Comparison of ENCODE assay signal across 14 cellular contexts in the genomic region with DNA sequence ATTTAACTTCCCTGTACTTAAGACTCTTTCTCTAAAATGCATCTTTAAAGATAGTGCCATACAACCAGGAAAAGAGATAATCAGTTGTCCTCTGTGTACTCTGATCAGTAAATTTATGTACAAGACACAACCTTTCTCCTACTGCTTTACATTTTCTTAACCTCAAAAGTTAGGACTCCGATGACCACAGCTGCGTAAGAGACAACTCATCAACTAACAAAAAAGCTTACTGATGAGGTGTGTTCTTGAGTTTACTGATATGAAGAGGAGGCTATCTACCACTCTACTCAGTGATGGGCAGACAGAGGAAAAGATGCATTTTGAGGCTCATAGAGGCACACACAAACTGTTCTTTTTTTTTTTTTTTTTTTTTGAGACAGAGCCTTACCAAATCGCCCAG.
DNase-seq lines count a peak whose midpoint lies in the region; ATAC-seq and TF ChIP-seq lines count a peak whose summit lies in the region.
"Had no signal": no experiment of that assay in that cellular context is flagged by ENCODE, and none has a peak within 500 bp of the region (broad histone marks: within the 10 kb centered on the region; RNA-seq: fewer than 3 reads in every experiment).

No MANE protein-coding gene starts in this region.

- H3K27ac ChIP-seq in GM23248, result no peak overlapping the region
- peak overlapping the region; percentile 28 for H3K27ac ChIP-seq in hepatocyte
- H3K27ac ChIP-seq: BLaER1 treated with 17β-estradiol and CSF1 and Interleukin-3, amounts not matched to agents 10 nM and 100 nM had no signal

- H2AFZ ChIP-seq in GM23248 (0 out of 2 replicates have a peak overlapping the region, but pooled peaks have one; percentile 12), hepatocyte (no peak overlapping the region)
- H2AFZ ChIP-seq: GM23338 had no signal

- H3K27me3 ChIP-seq in GM23248 (replicated peaks; ENCODE audit: insufficient read depth) (no peaks in the 10 kb centered on the region), hepatocyte (no peaks in the 10 kb centered on the region)
- H3K27me3 ChIP-seq: BLaER1 treated with 17β-estradiol and CSF1 and Interleukin-3, amounts not matched to agents 10 nM and 100 nM had no signal

- H3K4me3 ChIP-seq in GM23248 (no peak overlapping the region), hepatocyte (no peak overlapping the region)
- H3K4me3 ChIP-seq: BLaER1 treated with 17β-estradiol and CSF1 and Interleukin-3, amounts not matched to agents 10 nM and 100 nM; GM23338 had no signal

- H3K4me2 ChIP-seq in GM23248 (ENCODE audit: unreplicated experiment), result no peak overlapping the region
- H3K4me2 ChIP-seq in hepatocyte, result no peak overlapping the region
- H3K4me2 ChIP-seq: BLaER1 treated with 17β-estradiol and CSF1 and Interleukin-3, amounts not matched to agents 10 nM and 100 nM; GM23338 had no signal

- H3K4me1 ChIP-seq in GM23248 (ENCODE audit: insufficient read depth), result peaks cover 39% of the 10 kb centered on the region
- H3K4me1 ChIP-seq in hepatocyte (ENCODE audit: insufficient read depth), result peaks cover 7% of the 10 kb centered on the region

- ATAC-seq in GM21381 (IDR thresholded peaks at IDR 0.05; ENCODE audit: unreplicated experiment), result no peak
- ATAC-seq: GM23338, HepG2 had no signal

- H3K9me2 ChIP-seq in GM23248 (ENCODE audit: insufficient read depth) (peaks cover 7% of the 10 kb centered on the region; the same call in 1 of the 2 replicates), hepatocyte (replicated peaks; ENCODE audit: insufficient read depth) (no peaks in the 10 kb centered on the region)

- 95% methylated on average over 3 of the region's 3 CpGs for WGBS in GM23248 (ENCODE audit: low coverage in 1 of 2, low lambda C conversion rate in 2 of 2, missing lambda C conversion rate in 2 of 2), 2 experiments
- 77% methylated on average over 3 of the region's 3 CpGs for WGBS in hepatocyte (ENCODE audit: low lambda C conversion rate, missing lambda C conversion rate)

- TF ChIP-seq CTCF in hepatocyte (IDR thresholded peaks at IDR 0.05; ENCODE audit: poor library complexity), result no peak

- peaks cover 23% of the 10 kb centered on the region for H3K79me2 ChIP-seq in GM23248 (ENCODE audit: insufficient read depth)
- H3K79me2 ChIP-seq in hepatocyte, result no peaks in the 10 kb centered on the region

- H3K36me3 ChIP-seq in GM23248 (ENCODE audit: low read depth) (no peaks in the 10 kb centered on the region), hepatocyte (replicated peaks; ENCODE audit: insufficient read depth, low read depth) (no peaks in the 10 kb centered on the region)
- H3K36me3 ChIP-seq: BLaER1 treated with 17β-estradiol and CSF1 and Interleukin-3, amounts not matched to agents 10 nM and 100 nM had no signal

- intact Hi-C loops in posterior cingulate gyrus (cut with DNase I), result no loop called here

- DNase-seq in GM23248 (no peak), SK-N-DZ (ENCODE audit: low spot score) (peak; percentile 65), hepatocyte (ENCODE audit: low spot score) (no peak), posterior cingulate gyrus (no peak), KG1 (lab: John Stamatoyannopoulos, UW) (no peak), amniotic stem cell (lab: John Stamatoyannopoulos, UW) (no peak)
- DNase-seq: CD4-positive, CD25-positive, alpha-beta regulatory T cell; DMS53; GF-D8; H9 had no signal

- in situ Hi-C loops in GM23248 (cut with MboI), result no loop called here

- no peaks in the 10 kb centered on the region for H3K9me3 ChIP-seq in GM23248 (ENCODE audit: low read depth)
- H3K9me3 ChIP-seq in hepatocyte (ENCODE audit: low read depth), result no peaks in the 10 kb centered on the region

- H3K9ac ChIP-seq in GM23248, result no peak overlapping the region
- H3K9ac ChIP-seq: BLaER1 treated with 17β-estradiol and CSF1 and Interleukin-3, amounts not matched to agents 10 nM and 100 nM had no signal

- H3F3A ChIP-seq in GM23248 (ENCODE audit: insufficient read depth), result peaks cover 28% of the 10 kb centered on the region

- H4K20me1 ChIP-seq in GM23248 (ENCODE audit: insufficient read depth) (no peaks in the 10 kb centered on the region), hepatocyte (ENCODE audit: insufficient read depth, poor library complexity, severe bottlenecking) (no peaks in the 10 kb centered on the region)
- H4K20me1 ChIP-seq: BLaER1 treated with 17β-estradiol and CSF1 and Interleukin-3, amounts not matched to agents 10 nM and 100 nM had no signal
